Comparison of ENCODE assay signal across 3 cellular contexts in genomic region chr3:103306081-103306480, GRCh38.
"Had no signal": no experiment of that assay in that cellular context is flagged by ENCODE, and none has a peak within 500 bp of the region (broad histone marks: within the 10 kb centered on the region; RNA-seq: fewer than 3 reads in every experiment).

No MANE protein-coding gene starts in this region.

- DNase-seq: GDM1, GF-D8 had no signal

- H3K4me3 ChIP-seq: GM12878 had no signal
